1 cellular context compared by ENCODE assay signal in the genomic region with DNA sequence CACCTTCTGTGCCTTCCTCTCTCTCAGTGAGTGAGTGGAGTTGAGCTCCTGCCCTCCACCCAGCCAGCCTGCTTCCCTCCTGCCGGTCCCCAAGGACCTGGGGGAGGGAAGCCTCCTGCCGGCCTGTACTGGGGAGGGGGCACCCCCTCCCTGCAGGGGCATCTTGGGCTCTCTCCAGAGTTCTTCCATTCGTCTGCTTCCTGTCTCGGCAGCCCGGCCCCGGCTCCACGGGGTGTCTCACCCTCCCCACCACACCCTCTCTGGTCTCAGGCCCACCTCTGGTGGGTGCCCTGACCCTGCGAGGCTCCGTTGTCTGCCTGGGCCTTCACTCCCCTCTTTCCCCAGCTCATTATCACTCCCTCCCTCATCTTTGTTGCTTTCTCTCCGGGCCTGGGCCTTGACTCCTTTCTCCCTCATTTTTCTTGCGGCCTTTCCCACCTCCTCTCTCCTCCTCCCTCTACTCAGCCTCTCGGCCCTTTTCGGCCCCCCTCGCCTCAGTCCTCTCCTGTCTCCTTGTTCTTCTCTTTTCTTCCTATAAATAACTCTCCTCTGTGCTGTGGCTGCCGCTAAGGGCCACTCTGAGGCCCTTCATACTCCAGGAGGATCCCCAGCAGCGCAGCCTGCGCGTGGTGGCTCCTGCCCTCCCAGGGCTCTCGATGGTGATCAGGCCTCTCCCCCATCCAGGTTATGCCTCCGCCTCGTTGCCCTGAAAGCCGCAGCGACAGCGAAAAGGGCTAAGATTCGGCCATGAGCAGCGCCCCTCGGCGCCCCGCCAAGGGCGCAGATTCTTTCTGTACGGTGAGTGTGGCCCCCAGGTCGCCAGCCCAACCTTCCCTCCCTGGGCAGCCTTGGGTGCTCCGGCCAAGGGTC.
TF ChIP-seq lines count a peak whose summit lies in the region.

No MANE protein-coding gene starts in this region.

TF ChIP-seq in GM12891, 5 proteins besides CTCF, POLR2A, EP300 and RAD21 (continued from another document):
- TF ChIP-seq SPI1 (IDR thresholded peaks at IDR 0.05; ENCODE audit: low read depth, low read length) = no peak
- no peak for TF ChIP-seq PAX5 (IDR thresholded peaks at IDR 0.05; ENCODE audit: insufficient read depth, low read length, severe bottlenecking)
